Comparison of ENCODE assay signal across 21 cellular contexts in the genomic region with DNA sequence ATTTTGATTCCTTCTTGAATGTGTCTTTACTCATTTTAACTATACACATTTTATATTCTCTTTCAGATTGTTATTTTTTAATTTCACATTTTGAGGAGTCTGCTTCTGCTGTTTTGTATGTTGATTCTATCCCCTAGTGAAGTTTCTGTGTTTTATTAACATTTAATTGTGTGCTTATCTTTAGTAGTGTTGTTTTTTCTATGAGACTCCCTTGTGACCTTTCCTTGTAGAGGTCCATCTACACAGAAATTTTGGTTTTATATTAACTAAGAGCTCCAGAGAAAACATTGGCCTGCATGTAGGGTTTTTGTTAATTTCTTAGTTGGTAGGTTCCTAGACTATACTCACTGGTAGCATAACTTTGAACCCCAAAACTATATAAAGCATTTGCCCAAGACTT. TPM values are rescaled to one million over a fixed set of nuclear protein-coding genes. Genes with fewer than 3 reads are reported as not detected.
"Had no signal": no experiment of that assay in that cellular context is flagged by ENCODE, and none has a peak within 500 bp of the region (broad histone marks: within the 10 kb centered on the region; RNA-seq: fewer than 3 reads in every experiment).

No MANE protein-coding gene starts in this region.

- H3K9me3 ChIP-seq: body of pancreas, SK-N-SH, thyroid gland had no signal

- FAIRE-seq: colon had no signal

- H3K4me2 ChIP-seq: SK-N-SH had no signal

- DNase-seq: activated CD4-positive, alpha-beta T cell treated with anti-CD3 and anti-CD28 coated beads, Interleukin-2, amount 50 U/mL, for 1 hour; activated naive CD4-positive, alpha-beta T cell treated with anti-CD3 and anti-CD28 coated beads for 36 hours; activated T-cell treated with anti-CD3 and anti-CD28 coated beads, Interleukin-2, amount 50 U/mL, for 24 hours; body of pancreas; caudate nucleus; effector memory CD4-positive, alpha-beta T cell; foreskin melanocyte; immature natural killer cell; midbrain; nucleus accumbens; SK-N-SH; stimulated activated CD4-positive, alpha-beta T cell treated with anti-CD3 and anti-CD28 coated beads, Interleukin-4, amount 100 ng/mL, for 1 hour; stimulated activated naive CD8-positive, alpha-beta T cell treated with anti-CD3 and anti-CD28 coated beads, Interleukin-15, Interleukin-2, amounts not matched to agents 100 U/mL and 50 U/mL, for 24 hours; substantia nigra; thyroid gland had no signal

- H3K27ac Mint-ChIP-seq: activated naive CD4-positive, alpha-beta T cell treated with anti-CD3 and anti-CD28 coated beads for 36 hours; immature natural killer cell had no signal

- H3K4me3 ChIP-seq: body of pancreas, thyroid gland had no signal

- H3K9me3 Mint-ChIP-seq: activated naive CD4-positive, alpha-beta T cell treated with anti-CD3 and anti-CD28 coated beads for 36 hours; activated T-cell treated with anti-CD3 and anti-CD28 coated beads, Interleukin-2, amount 50 U/mL, for 24 hours; immature natural killer cell; natural killer cell treated with Interleukin-12 subunit alpha and Interleukin-12 subunit beta and Interleukin-15 and Interleukin-18, amount 100 ng/mL, for 72 hours had no signal

- H3K9ac ChIP-seq: SK-N-SH had no signal

- H3K4me3 Mint-ChIP-seq: activated naive CD4-positive, alpha-beta T cell treated with anti-CD3 and anti-CD28 coated beads for 36 hours; activated T-cell treated with anti-CD3 and anti-CD28 coated beads, Interleukin-2, amount 50 U/mL, for 24 hours; immature natural killer cell had no signal

- H3K27me3 ChIP-seq: body of pancreas, thyroid gland had no signal

- H3K4me1 Mint-ChIP-seq: immature natural killer cell had no signal

- ATAC-seq: body of pancreas had no signal

- H3K4me1 ChIP-seq: thyroid gland had no signal

- H3K27me3 Mint-ChIP-seq: activated T-cell treated with anti-CD3 and anti-CD28 coated beads, Interleukin-2, amount 50 U/mL, for 24 hours; natural killer cell treated with Interleukin-12 subunit alpha and Interleukin-12 subunit beta and Interleukin-15 and Interleukin-18, amount 100 ng/mL, for 72 hours had no signal

- H3K27ac ChIP-seq: thyroid gland had no signal

RNA-seq across cellular contexts. Expression of gene IL13, which starts 35.4 kb away (rescaled TPM):
- total RNA-seq: body of pancreas, dermis microvascular lymphatic vessel endothelial cell, liver, thyroid gland, urinary bladder had no signal
- polyA plus RNA-seq: esophagus, liver, urinary bladder had no signal

RNA-seq across cellular contexts. Expression of gene IL4, which starts 51.2 kb away (rescaled TPM):
- total RNA-seq: activated naive CD4-positive, alpha-beta T cell treated with anti-CD3 and anti-CD28 coated beads for 36 hours; body of pancreas; dermis microvascular lymphatic vessel endothelial cell; liver; thyroid gland; urinary bladder had no signal
- polyA plus RNA-seq: esophagus, immature natural killer cell, liver, SK-N-SH, urinary bladder had no signal
